In genomic region chr1:203346060-203346754, GRCh38 we compare ENCODE assay signal across 1 cellular context.
TF ChIP-seq lines count a peak whose summit lies in the region.

No MANE protein-coding gene starts in this region.

TF ChIP-seq in SK-N-SH treated with all-trans-retinoic acid at 6 μM for 48 hours, 23 proteins besides CTCF, POLR2A, EP300 and RAD21 (continued from another document):
- TF ChIP-seq BACH2 (CRISPR knock-in tag; IDR thresholded peaks at IDR 0.05; ENCODE audit: borderline replicate concordance) (no peak), ZFP30 (CRISPR knock-in tag; IDR thresholded peaks at IDR 0.05) (no peak), POU6F1 (CRISPR knock-in tag; IDR thresholded peaks at IDR 0.05; ENCODE audit: borderline replicate concordance, low read depth) (no peak), ESRRG (CRISPR knock-in tag; IDR thresholded peaks at IDR 0.05) (no peak), TCF4 (CRISPR knock-in tag; IDR thresholded peaks at IDR 0.05; ENCODE audit: borderline replicate concordance) (no peak), PPARA (CRISPR knock-in tag; IDR thresholded peaks at IDR 0.05; ENCODE audit: borderline replicate concordance) (no peak), ARNTL (CRISPR knock-in tag; IDR thresholded peaks at IDR 0.05; ENCODE audit: borderline replicate concordance, low read depth) (no peak), RARB (CRISPR knock-in tag; IDR thresholded peaks at IDR 0.05) (no peak), CSDC2 (CRISPR knock-in tag; IDR thresholded peaks at IDR 0.05) (no peak), PATZ1 (CRISPR knock-in tag; IDR thresholded peaks at IDR 0.05; ENCODE audit: borderline replicate concordance) (no peak), ZNF8 (CRISPR knock-in tag; IDR thresholded peaks at IDR 0.05) (no peak), ZNF70 (CRISPR knock-in tag; IDR thresholded peaks at IDR 0.05) (no peak), TOX (CRISPR knock-in tag; IDR thresholded peaks at IDR 0.05; ENCODE audit: borderline replicate concordance) (no peak), ZFP3 (CRISPR knock-in tag; IDR thresholded peaks at IDR 0.05) (no peak), ISL1 (CRISPR knock-in tag; IDR thresholded peaks at IDR 0.05) (no peak), ZC3H10 (CRISPR knock-in tag; IDR thresholded peaks at IDR 0.05) (no peak)
